Comparison of ENCODE assay signal across 1 cellular context in the genomic region with DNA sequence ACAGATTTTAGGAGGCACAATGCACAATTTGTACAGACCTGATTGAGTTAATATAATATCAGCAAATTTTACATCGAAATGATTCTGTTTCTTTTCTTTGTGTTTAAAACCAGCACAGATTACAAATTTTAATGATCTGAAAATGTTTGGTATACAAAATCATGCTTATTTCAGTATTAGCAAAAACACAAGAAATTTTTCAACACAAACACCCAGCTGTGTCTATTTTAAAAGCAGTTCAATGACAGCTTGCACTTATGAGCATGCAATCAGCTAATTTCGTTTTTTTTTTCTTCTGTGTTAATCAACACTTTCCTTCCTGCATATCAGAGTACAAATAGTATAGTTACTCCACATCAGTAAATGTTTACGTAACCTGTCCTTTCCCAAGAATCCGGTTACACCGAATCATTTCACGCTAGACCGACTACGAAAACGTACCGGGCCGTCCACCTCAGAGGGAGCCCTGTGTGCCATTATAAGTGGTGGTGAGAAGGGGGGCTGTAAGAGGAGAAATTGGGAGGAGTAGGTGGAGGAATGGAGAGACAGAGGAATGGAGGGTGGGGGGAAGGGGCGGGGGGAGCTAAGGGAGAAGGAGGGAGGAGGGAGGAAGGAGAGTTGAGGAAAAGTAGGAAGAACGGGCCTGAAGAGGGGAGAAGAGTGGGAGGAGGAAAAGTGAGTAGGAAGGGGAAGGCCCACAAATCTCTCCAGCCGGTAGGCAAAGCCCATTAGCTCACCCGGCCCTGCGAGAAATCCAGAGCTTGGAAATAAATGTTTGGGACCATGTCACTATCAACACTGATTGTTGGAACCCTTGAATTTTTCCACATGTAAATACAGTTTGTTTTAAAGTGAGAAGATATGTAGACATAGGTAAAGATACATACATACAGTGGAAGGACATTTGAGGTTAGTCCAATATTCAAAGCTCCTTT.
A peak's percentile ranks its signal among the peaks of the same experiment; 100 is the strongest.
TF ChIP-seq lines count a peak whose summit lies in the region.

No MANE protein-coding gene starts in this region.

TF ChIP-seq in HEK293, 187 proteins besides CTCF, POLR2A, EP300 and RAD21 (continued from another document):
- TF ChIP-seq ATF2 (tag by site-specific recombination; IDR thresholded peaks at IDR 0.05; ENCODE audit: low read depth) (peak; percentile 58), FEZF1 (tag by site-specific recombination; IDR thresholded peaks at IDR 0.05) (peak; percentile 23; the same call in 1 of the 2 replicates), SCRT2 (tag by site-specific recombination; IDR thresholded peaks at IDR 0.05) (no peak), ZSCAN18 (tag by site-specific recombination; IDR thresholded peaks at IDR 0.05) (no peak), ZFP37 (tag by site-specific recombination; IDR thresholded peaks at IDR 0.05) (no peak), ZNF341 (tag by site-specific recombination; IDR thresholded peaks at IDR 0.05; ENCODE audit: low read depth) (peak; percentile 30; the same call in 1 of the 2 replicates), ZBTB20 (tag by site-specific recombination; IDR thresholded peaks at IDR 0.05) (peak; percentile 88), ZBTB26 (tag by site-specific recombination; optimal IDR thresholded peaks at IDR 0.05) (no peak), ZNF202 (tag by site-specific recombination; IDR thresholded peaks at IDR 0.05; ENCODE audit: borderline replicate concordance) (no peak), GFI1B (tag by site-specific recombination; IDR thresholded peaks at IDR 0.05) (no peak), ZNF785 (tag by site-specific recombination; IDR thresholded peaks at IDR 0.05) (no peak), ZNF501 (tag by site-specific recombination; IDR thresholded peaks at IDR 0.05) (no peak), PATZ1 (tag by site-specific recombination; IDR thresholded peaks at IDR 0.05) (peak; percentile 88), ZNF544 (tag by site-specific recombination; IDR thresholded peaks at IDR 0.05) (no peak), SP2 (tag by site-specific recombination; IDR thresholded peaks at IDR 0.05) (peak; percentile 73), KLF1 (tag by site-specific recombination; IDR thresholded peaks at IDR 0.05) (no peak), ZBTB11 (tag by site-specific recombination; conservative IDR thresholded peaks at IDR 0.05; ENCODE audit: low read depth) (peak; percentile 34; the same call in 1 of the 2 replicates), ZBTB7A (tag by site-specific recombination; IDR thresholded peaks at IDR 0.05; ENCODE audit: low read depth) (no peak), PRDM1 (tag by site-specific recombination; IDR thresholded peaks at IDR 0.05) (peak; percentile 37), ZBTB48 (tag by site-specific recombination; IDR thresholded peaks at IDR 0.05) (peak; percentile 24; the same call in 1 of the 2 replicates), ZNF600 (tag by site-specific recombination; IDR thresholded peaks at IDR 0.05) (peak; percentile 82), ZNF366 (tag by site-specific recombination; conservative IDR thresholded peaks at IDR 0.05) (peak; percentile 76), EGR2 (tag by site-specific recombination; IDR thresholded peaks at IDR 0.05; ENCODE audit: low read depth) (peak; percentile 86), ZFHX2 (tag by site-specific recombination; conservative IDR thresholded peaks at IDR 0.05) (peak; percentile 81), SP3 (tag by site-specific recombination; IDR thresholded peaks at IDR 0.05) (peak; percentile 44; the same call in 1 of the 2 replicates), ZNF629 (tag by site-specific recombination; IDR thresholded peaks at IDR 0.05) (peak; percentile 40), ZEB2 (tag by site-specific recombination; IDR thresholded peaks at IDR 0.05) (peak; percentile 74; the same call in 1 of the 2 replicates), ZBTB8A (tag by site-specific recombination; IDR thresholded peaks at IDR 0.05) (peak; percentile 43; the same call in 1 of the 2 replicates), ZSCAN16 (tag by site-specific recombination; IDR thresholded peaks at IDR 0.05) (no peak)
- TF ChIP-seq, protein P1, sequence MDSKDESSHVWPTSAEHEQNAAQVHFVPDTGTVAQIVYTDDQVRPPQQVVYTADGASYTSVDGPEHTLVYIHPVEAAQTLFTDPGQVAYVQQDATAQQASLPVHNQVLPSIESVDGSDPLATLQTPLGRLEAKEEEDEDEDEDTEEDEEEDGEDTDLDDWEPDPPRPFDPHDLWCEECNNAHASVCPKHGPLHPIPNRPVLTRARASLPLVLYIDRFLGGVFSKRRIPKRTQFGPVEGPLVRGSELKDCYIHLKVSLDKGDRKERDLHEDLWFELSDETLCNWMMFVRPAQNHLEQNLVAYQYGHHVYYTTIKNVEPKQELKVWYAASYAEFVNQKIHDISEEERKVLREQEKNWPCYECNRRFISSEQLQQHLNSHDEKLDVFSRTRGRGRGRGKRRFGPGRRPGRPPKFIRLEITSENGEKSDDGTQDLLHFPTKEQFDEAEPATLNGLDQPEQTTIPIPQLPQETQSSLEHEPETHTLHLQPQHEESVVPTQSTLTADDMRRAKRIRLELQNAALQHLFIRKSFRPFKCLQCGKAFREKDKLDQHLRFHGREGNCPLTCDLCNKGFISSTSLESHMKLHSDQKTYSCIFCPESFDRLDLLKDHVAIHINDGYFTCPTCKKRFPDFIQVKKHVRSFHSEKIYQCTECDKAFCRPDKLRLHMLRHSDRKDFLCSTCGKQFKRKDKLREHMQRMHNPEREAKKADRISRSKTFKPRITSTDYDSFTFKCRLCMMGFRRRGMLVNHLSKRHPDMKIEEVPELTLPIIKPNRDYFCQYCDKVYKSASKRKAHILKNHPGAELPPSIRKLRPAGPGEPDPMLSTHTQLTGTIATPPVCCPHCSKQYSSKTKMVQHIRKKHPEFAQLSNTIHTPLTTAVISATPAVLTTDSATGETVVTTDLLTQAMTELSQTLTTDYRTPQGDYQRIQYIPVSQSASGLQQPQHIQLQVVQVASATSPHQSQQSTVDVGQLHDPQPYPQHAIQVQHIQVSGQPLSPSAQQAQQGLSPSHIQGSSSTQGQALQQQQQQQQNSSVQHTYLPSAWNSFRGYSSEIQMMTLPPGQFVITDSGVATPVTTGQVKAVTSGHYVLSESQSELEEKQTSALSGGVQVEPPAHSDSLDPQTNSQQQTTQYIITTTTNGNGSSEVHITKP (tag by site-specific recombination; IDR thresholded peaks at IDR 0.05) = peak; percentile 66
